Comparison of ENCODE assay signal across 12 cellular contexts in the genomic region with DNA sequence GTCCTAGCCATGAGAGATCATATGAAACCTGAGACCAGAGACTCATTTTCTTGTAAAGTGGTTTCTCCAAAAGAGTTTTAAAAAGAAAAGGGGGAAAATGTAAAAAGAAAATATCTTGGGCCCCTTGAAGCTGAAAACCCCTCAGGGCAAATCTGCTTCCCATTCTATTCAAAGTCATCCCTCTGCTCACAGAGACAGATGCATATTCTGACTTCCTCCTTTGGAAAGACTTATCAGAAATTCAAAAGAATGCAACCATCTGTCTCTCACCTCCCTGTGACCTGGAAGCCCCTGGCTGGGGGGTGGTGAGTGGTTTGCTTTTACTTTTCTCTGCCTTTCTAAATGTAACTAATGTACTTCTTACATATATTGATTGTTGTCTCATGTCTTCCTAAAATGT.
DNase-seq lines count a peak whose midpoint lies in the region; TF ChIP-seq lines count a peak whose summit lies in the region.
"Had no signal": no experiment of that assay in that cellular context is flagged by ENCODE, and none has a peak within 500 bp of the region (broad histone marks: within the 10 kb centered on the region; RNA-seq: fewer than 3 reads in every experiment).

No MANE protein-coding gene starts in this region.

- peak overlapping the region; percentile 69 for H3K4me3 Mint-ChIP-seq in glutamatergic neuron (ENCODE audit: unreplicated experiment)
- H3K4me3 Mint-ChIP-seq: B cell; CD4-positive, alpha-beta T cell had no signal

- H3K9me3 ChIP-seq in HAP-1 (no peaks in the 10 kb centered on the region), SK-N-SH (no peaks in the 10 kb centered on the region; the same call in 1 of the 2 replicates)

- H3K9me2 ChIP-seq in SK-N-SH = no peaks in the 10 kb centered on the region

- TF ChIP-seq CTCF in glutamatergic neuron (IDR thresholded peaks at IDR 0.05; ENCODE audit: partially characterized antibody, unreplicated experiment) = no peak
- no peak for TF ChIP-seq CTCF in SK-N-SH (IDR thresholded peaks at IDR 0.05)

- no peak for TF ChIP-seq RAD21 in SK-N-SH (IDR thresholded peaks at IDR 0.05; ENCODE audit: low read length)

- H3K36me3 ChIP-seq in HAP-1 (replicated peaks) (no peaks in the 10 kb centered on the region), SK-N-SH (replicated peaks in 1 of 2; ENCODE audit: control insufficient read depth in 1 of 2, insufficient read depth in 2 of 2, low read length in 1 of 2) (no peaks in the 10 kb centered on the region)

- no peak overlapping the region for H3K27ac ChIP-seq in SK-N-SH (ENCODE audit: low read depth in 2 of 2, low read length in 1 of 2)

- no peak overlapping the region for H3K4me2 ChIP-seq in SK-N-SH

- no peaks in the 10 kb centered on the region for H3K79me2 ChIP-seq in SK-N-SH (ENCODE audit: insufficient read depth)

- H3K27me3 ChIP-seq in HAP-1 (ENCODE audit: low read depth) (no peaks in the 10 kb centered on the region), SK-N-SH (ENCODE audit: insufficient read depth) (no peaks in the 10 kb centered on the region)

- DNase-seq in HAP-1 (ENCODE audit: low spot score in 2 of 2) (peak; percentile 55 to 68), NCI-H524 treated with DMSO at 0.1 percent for 48 hours (lab: John Stamatoyannopoulos, UW) (peak; percentile 9), glutamatergic neuron (peak; percentile 18), COLO668 (lab: John Stamatoyannopoulos, UW; ENCODE audit: unreplicated experiment) (no peak), SK-N-SH (no peak), SIG-M5 treated with dmso at 0.1 percent for 504 hours (lab: John Stamatoyannopoulos, UW; ENCODE audit: unreplicated experiment) (no peak), GF-D8 (lab: John Stamatoyannopoulos, UW) (no peak)
- DNase-seq: C1 segment of cervical spinal cord; CD4-positive, alpha-beta T cell; DMS53; HCEC 1CT had no signal

- H3K27me3 Mint-ChIP-seq in glutamatergic neuron (ENCODE audit: unreplicated experiment) = peaks cover 9% of the 10 kb centered on the region
- H3K27me3 Mint-ChIP-seq: B cell; CD4-positive, alpha-beta T cell had no signal

- CTCF ChIA-PET in SK-N-SH (lab: Yijun Ruan, JAX) = no interaction called here

- no peak overlapping the region for H2AFZ ChIP-seq in SK-N-SH (ENCODE audit: low read depth)

- H3F3A ChIP-seq in SK-N-SH (replicated peaks; ENCODE audit: insufficient read depth) = no peaks in the 10 kb centered on the region

- no peaks in the 10 kb centered on the region for H4K20me1 ChIP-seq in SK-N-SH (ENCODE audit: insufficient read depth)

- POLR2A ChIA-PET in SK-N-SH (lab: Yijun Ruan, JAX) = no interaction called here

- H3K4me1 Mint-ChIP-seq in glutamatergic neuron (ENCODE audit: low read depth, unreplicated experiment) = peaks cover 22% of the 10 kb centered on the region
- H3K4me1 Mint-ChIP-seq: B cell had no signal

- H3K9me3 Mint-ChIP-seq in glutamatergic neuron (ENCODE audit: unreplicated experiment) = peaks cover 22% of the 10 kb centered on the region

- H3K9ac ChIP-seq in SK-N-SH = no peak overlapping the region

- no peak overlapping the region for H3K4me3 ChIP-seq in HAP-1
- H3K4me3 ChIP-seq in SK-N-SH (ENCODE audit: low read depth in 2 of 2, low read length in 1 of 2) = no peak overlapping the region

- H3K4me1 ChIP-seq in HAP-1 = peaks cover 20% of the 10 kb centered on the region
- H3K4me1 ChIP-seq in SK-N-SH (ENCODE audit: control insufficient read depth in 1 of 2, insufficient read depth in 2 of 2, low read depth in 1 of 2, low read length in 1 of 2) = no peaks in the 10 kb centered on the region

- in situ Hi-C loops in HAP-1 (cut with MboI; ENCODE audit: low sequenced_read_pairs) = no loop called here

- peaks cover 17% of the 10 kb centered on the region for H3K36me3 Mint-ChIP-seq in glutamatergic neuron (ENCODE audit: unreplicated experiment)

- peak overlapping the region; percentile 97 for H3K27ac Mint-ChIP-seq in glutamatergic neuron (ENCODE audit: unreplicated experiment)
- H3K27ac Mint-ChIP-seq: B cell; CD4-positive, alpha-beta T cell had no signal

- no peak for TF ChIP-seq EP300 in SK-N-SH (IDR thresholded peaks at IDR 0.05; ENCODE audit: borderline replicate concordance in 1 of 2, low read depth in 1 of 2, low read length in 1 of 2)

TF ChIP-seq in SK-N-SH, 30 proteins besides CTCF, POLR2A, EP300 and RAD21:
- TF ChIP-seq, protein P1, sequence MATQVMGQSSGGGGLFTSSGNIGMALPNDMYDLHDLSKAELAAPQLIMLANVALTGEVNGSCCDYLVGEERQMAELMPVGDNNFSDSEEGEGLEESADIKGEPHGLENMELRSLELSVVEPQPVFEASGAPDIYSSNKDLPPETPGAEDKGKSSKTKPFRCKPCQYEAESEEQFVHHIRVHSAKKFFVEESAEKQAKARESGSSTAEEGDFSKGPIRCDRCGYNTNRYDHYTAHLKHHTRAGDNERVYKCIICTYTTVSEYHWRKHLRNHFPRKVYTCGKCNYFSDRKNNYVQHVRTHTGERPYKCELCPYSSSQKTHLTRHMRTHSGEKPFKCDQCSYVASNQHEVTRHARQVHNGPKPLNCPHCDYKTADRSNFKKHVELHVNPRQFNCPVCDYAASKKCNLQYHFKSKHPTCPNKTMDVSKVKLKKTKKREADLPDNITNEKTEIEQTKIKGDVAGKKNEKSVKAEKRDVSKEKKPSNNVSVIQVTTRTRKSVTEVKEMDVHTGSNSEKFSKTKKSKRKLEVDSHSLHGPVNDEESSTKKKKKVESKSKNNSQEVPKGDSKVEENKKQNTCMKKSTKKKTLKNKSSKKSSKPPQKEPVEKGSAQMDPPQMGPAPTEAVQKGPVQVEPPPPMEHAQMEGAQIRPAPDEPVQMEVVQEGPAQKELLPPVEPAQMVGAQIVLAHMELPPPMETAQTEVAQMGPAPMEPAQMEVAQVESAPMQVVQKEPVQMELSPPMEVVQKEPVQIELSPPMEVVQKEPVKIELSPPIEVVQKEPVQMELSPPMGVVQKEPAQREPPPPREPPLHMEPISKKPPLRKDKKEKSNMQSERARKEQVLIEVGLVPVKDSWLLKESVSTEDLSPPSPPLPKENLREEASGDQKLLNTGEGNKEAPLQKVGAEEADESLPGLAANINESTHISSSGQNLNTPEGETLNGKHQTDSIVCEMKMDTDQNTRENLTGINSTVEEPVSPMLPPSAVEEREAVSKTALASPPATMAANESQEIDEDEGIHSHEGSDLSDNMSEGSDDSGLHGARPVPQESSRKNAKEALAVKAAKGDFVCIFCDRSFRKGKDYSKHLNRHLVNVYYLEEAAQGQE (IDR thresholded peaks at IDR 0.05; ENCODE audit: low read depth, low read length) = no peak
- TF ChIP-seq TEAD4 (IDR thresholded peaks at IDR 0.05; ENCODE audit: borderline replicate concordance, insufficient read depth) = no peak
- TF ChIP-seq MXI1 (IDR thresholded peaks at IDR 0.05; ENCODE audit: low read depth, low read length) = no peak
- no peak for TF ChIP-seq FOXM1 (IDR thresholded peaks at IDR 0.05; ENCODE audit: low read depth)
- TF ChIP-seq SIN3A (IDR thresholded peaks at IDR 0.05; ENCODE audit: borderline replicate concordance, low read depth, low read length) = no peak
- no peak for TF ChIP-seq CHD2 (IDR thresholded peaks at IDR 0.05; ENCODE audit: low read length, partially characterized antibody)
- TF ChIP-seq YY1 (IDR thresholded peaks at IDR 0.05; ENCODE audit: low read depth) = no peak
- TF ChIP-seq, protein P2, sequence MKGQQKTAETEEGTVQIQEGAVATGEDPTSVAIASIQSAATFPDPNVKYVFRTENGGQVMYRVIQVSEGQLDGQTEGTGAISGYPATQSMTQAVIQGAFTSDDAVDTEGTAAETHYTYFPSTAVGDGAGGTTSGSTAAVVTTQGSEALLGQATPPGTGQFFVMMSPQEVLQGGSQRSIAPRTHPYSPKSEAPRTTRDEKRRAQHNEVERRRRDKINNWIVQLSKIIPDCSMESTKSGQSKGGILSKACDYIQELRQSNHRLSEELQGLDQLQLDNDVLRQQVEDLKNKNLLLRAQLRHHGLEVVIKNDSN (IDR thresholded peaks at IDR 0.05; ENCODE audit: borderline replicate concordance, low read depth) = no peak
- TF ChIP-seq MAX (IDR thresholded peaks at IDR 0.05; ENCODE audit: low read depth) = no peak
- TF ChIP-seq FOXJ3 (CRISPR knock-in tag; IDR thresholded peaks at IDR 0.05) = no peak
- TF ChIP-seq MEF2A (IDR thresholded peaks at IDR 0.05; ENCODE audit: borderline replicate concordance, low read depth) = no peak
- TF ChIP-seq TCF12 (IDR thresholded peaks at IDR 0.05) = no peak

Comparison
In these comparisons a context has a peak if more than half of its experiments do, and no peak if none do; other contexts are left out.
1. DNase-seq: peak in HAP-1 (2 of 2), NCI-H524 treated with DMSO at 0.1 percent for 48 hours (single experiment) and glutamatergic neuron (single experiment); none in COLO668 (single experiment), SK-N-SH (single experiment), SIG-M5 treated with dmso at 0.1 percent for 504 hours (single experiment) and GF-D8 (single experiment).